Comparison of ENCODE assay signal across 8 cellular contexts in genomic region chr9:82532504-82532903, GRCh38.
DNase-seq lines count a peak whose midpoint lies in the region; ATAC-seq, FAIRE-seq and TF ChIP-seq lines count a peak whose summit lies in the region.

No MANE protein-coding gene starts in this region.

- DNase-seq in H54 (ENCODE audit: insufficient read length, low spot score) (no peak), PC-9 (no peak), hepatocyte (ENCODE audit: low spot score) (no peak), islet precursor cell (no peak), NCI-H446 treated with DMSO at 0.1 percent for 48 hours (lab: John Stamatoyannopoulos, UW) (no peak)
- DNase-seq in activated effector memory CD4-positive, alpha-beta T cell treated with Interleukin-2 at 50 U/mL for 16 hours = no peak

- H2AFZ ChIP-seq in PC-9 (no peak overlapping the region), hepatocyte (no peak overlapping the region)

- H3K27ac ChIP-seq in 22Rv1 (no peak overlapping the region), PC-9 (no peak overlapping the region), hepatocyte (no peak overlapping the region)

- H3K79me2 ChIP-seq in PC-9 (ENCODE audit: low read depth) = no peaks in the 10 kb centered on the region
- H3K79me2 ChIP-seq in hepatocyte = no peaks in the 10 kb centered on the region

- H4K20me1 ChIP-seq in PC-9 (ENCODE audit: insufficient read depth) (no peaks in the 10 kb centered on the region), hepatocyte (ENCODE audit: insufficient read depth, poor library complexity, severe bottlenecking) (no peaks in the 10 kb centered on the region)

- intact Hi-C loops in PC-9 (cut with micrococcal nuclease; ENCODE audit: unreplicated experiment) = loop anchor here (1.0 to 5.0 kb wide), 3 partner anchors 380 to 975 kb away; no protein-coding TSS in a partner anchor

- no TSS peak for BruUV-seq in PC-9 (replicated peaks; lab: Mats Ljungman, UMichigan)

- no peaks in the 10 kb centered on the region for H3K4me1 ChIP-seq in PC-9 (replicated peaks; ENCODE audit: insufficient read depth)
- H3K4me1 ChIP-seq in hepatocyte (ENCODE audit: insufficient read depth) = no peaks in the 10 kb centered on the region

- H3K36me3 ChIP-seq in PC-9 (ENCODE audit: low read depth) = no peaks in the 10 kb centered on the region
- H3K36me3 ChIP-seq in hepatocyte (replicated peaks; ENCODE audit: insufficient read depth, low read depth) = no peaks in the 10 kb centered on the region

- no peak for ATAC-seq in HG03571 (IDR thresholded peaks at IDR 0.05; ENCODE audit: unreplicated experiment)

- H3K27me3 ChIP-seq in PC-9 (ENCODE audit: insufficient read depth, low read depth) (no peaks in the 10 kb centered on the region), hepatocyte (no peaks in the 10 kb centered on the region)

- H3K9me2 ChIP-seq in PC-9 (ENCODE audit: insufficient read depth) = no peaks in the 10 kb centered on the region
- no peaks in the 10 kb centered on the region for H3K9me2 ChIP-seq in hepatocyte (replicated peaks; ENCODE audit: insufficient read depth)

- no peak for TF ChIP-seq POLR2A in H54 (IDR thresholded peaks at IDR 0.05; ENCODE audit: low read depth, low read length)

- FAIRE-seq in H54 (lab: Jason Lieb, UNC) = peak; percentile 90

- H3K4me3 ChIP-seq in PC-9 = no peak overlapping the region
- no peak overlapping the region for H3K4me3 ChIP-seq in hepatocyte

- CTCF ChIA-PET in PC-9 (lab: Charles Lee) = no interaction called here

- H3F3A ChIP-seq in PC-9 (ENCODE audit: insufficient read depth, low read depth) = no peaks in the 10 kb centered on the region

- WGBS in hepatocyte (ENCODE audit: low lambda C conversion rate, missing lambda C conversion rate) = 46% methylated on average over 2 of the region's 2 CpGs

- POLR2A ChIA-PET in PC-9 (lab: Charles Lee; ENCODE audit: unreplicated experiment) = no interaction called here

- TF ChIP-seq CTCF in 22Rv1 (IDR thresholded peaks at IDR 0.05) (peak; percentile 76), PC-9 (conservative IDR thresholded peaks at IDR 0.05) (peak; percentile 40; the same call in 1 of the 2 replicates), hepatocyte (IDR thresholded peaks at IDR 0.05; ENCODE audit: poor library complexity) (peak; percentile 53)

- H3K4me2 ChIP-seq in PC-9 (no peak overlapping the region), hepatocyte (no peak overlapping the region)

- no peaks in the 10 kb centered on the region for H3K9me3 ChIP-seq in PC-9 (ENCODE audit: insufficient read depth, low read depth)
- H3K9me3 ChIP-seq in hepatocyte (ENCODE audit: low read depth) = no peaks in the 10 kb centered on the region
